Comparison of ENCODE assay signal across 22 cellular contexts in genomic region chr18:56391933-56392590, GRCh38.
"Had no signal": no experiment of that assay in that cellular context is flagged by ENCODE, and none has a peak within 500 bp of the region (broad histone marks: within the 10 kb centered on the region; RNA-seq: fewer than 3 reads in every experiment).

No MANE protein-coding gene starts in this region.

- H3K4me3 ChIP-seq: dorsolateral prefrontal cortex, hepatocyte, left ventricle myocardium inferior, lower lobe of right lung, neural progenitor cell, ovary, right atrium auricular region, sigmoid colon, stomach, thoracic aorta had no signal

- H3K9me3 ChIP-seq: left ventricle myocardium inferior, lower lobe of right lung, ovary, right atrium auricular region, sigmoid colon, stomach, thoracic aorta had no signal

- H3K27ac ChIP-seq: hepatocyte, left ventricle myocardium inferior, lower lobe of right lung, neural progenitor cell, ovary, right atrium auricular region, sigmoid colon, stomach, thoracic aorta had no signal

- H3K9ac ChIP-seq: neural progenitor cell had no signal

- H3K27me3 ChIP-seq: dorsolateral prefrontal cortex, hepatocyte, neural progenitor cell, ovary, right atrium auricular region, sigmoid colon, stomach had no signal

- H3K36me3 ChIP-seq: left ventricle myocardium inferior, lower lobe of right lung, neural progenitor cell, ovary, right atrium auricular region, sigmoid colon, stomach, thoracic aorta had no signal

- H3K79me2 ChIP-seq: hepatocyte had no signal

- H3K4me2 ChIP-seq: hepatocyte, neural progenitor cell had no signal

- H2AFZ ChIP-seq: hepatocyte, neural progenitor cell had no signal

- H3K4me1 ChIP-seq: left ventricle myocardium inferior, lower lobe of right lung, neural progenitor cell, right atrium auricular region, sigmoid colon, stomach had no signal

- DNase-seq: cortex of kidney; dorsolateral prefrontal cortex; effector CD8-positive, alpha-beta T cell; foreskin fibroblast; kidney; left cardiac atrium; left ventricle myocardium inferior; lower lobe of right lung; midbrain; nucleus accumbens; ovary; sigmoid colon; small intestine; stimulated activated CD4-positive, alpha-beta T cell treated with anti-CD3 and anti-CD28 coated beads, Interleukin-12 subunit alpha, Interleukin-12 subunit beta, amount 100 ng/mL, for 4 hours; stimulated activated naive CD4-positive, alpha-beta T cell; stomach; substantia nigra; trophoblast cell had no signal
